ENCODE assay signal across 8 cellular contexts in the genomic region with DNA sequence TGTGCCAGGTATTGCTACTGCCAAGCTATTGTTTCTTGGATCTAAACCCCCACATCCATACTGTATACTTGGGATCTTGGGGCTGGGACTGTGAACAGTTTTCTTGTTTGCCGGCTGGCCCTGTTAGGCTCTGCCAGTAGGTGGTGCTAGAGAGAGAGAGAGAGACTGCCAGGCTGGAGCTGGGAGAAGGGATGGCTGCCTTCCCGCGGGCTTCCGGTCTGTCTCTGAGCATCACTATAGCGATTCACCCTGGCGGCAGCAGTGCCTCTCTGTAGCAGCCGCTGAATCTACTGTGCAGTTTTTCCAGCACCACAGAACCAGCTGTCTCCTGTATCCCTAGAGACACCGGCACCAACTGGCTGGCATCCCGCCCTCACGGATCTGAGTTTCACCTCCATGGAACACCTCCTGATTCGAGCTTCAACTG.
A peak's percentile ranks its signal among the peaks of the same experiment; 100 is the strongest.
DNase-seq lines count a peak whose midpoint lies in the region; ATAC-seq and TF ChIP-seq lines count a peak whose summit lies in the region.

No MANE protein-coding gene starts in this region.

- no peaks in the 10 kb centered on the region for H3K27me3 Mint-ChIP-seq in activated T-cell treated with anti-CD3 and anti-CD28 coated beads, Interleukin-2, amount 50 U/mL, for 72 hours (ENCODE audit: low read depth)
- peaks cover 6% of the 10 kb centered on the region for H3K27me3 Mint-ChIP-seq in progenitor cell of endocrine pancreas

- H3K9me3 Mint-ChIP-seq in activated T-cell treated with anti-CD3 and anti-CD28 coated beads, Interleukin-2, amount 50 U/mL, for 72 hours, result no peaks in the 10 kb centered on the region
- no peaks in the 10 kb centered on the region for H3K9me3 Mint-ChIP-seq in progenitor cell of endocrine pancreas (ENCODE audit: low read depth)

- no peaks in the 10 kb centered on the region for H3K4me1 Mint-ChIP-seq in activated T-cell treated with anti-CD3 and anti-CD28 coated beads, Interleukin-2, amount 50 U/mL, for 72 hours (ENCODE audit: low read depth)
- no peaks in the 10 kb centered on the region for H3K4me1 Mint-ChIP-seq in progenitor cell of endocrine pancreas (ENCODE audit: low read depth)

- no peak overlapping the region for H3K4me3 ChIP-seq in AG09309 (ENCODE audit: control insufficient read depth, low read depth, low read length)

- H3K36me3 Mint-ChIP-seq in activated T-cell treated with anti-CD3 and anti-CD28 coated beads, Interleukin-2, amount 50 U/mL, for 72 hours (ENCODE audit: insufficient read depth in 2 of 2), result no peaks in the 10 kb centered on the region
- H3K36me3 Mint-ChIP-seq in progenitor cell of endocrine pancreas (ENCODE audit: insufficient read depth), result no peaks in the 10 kb centered on the region

- DNase-seq in AG09309 (ENCODE audit: low read depth), result peak; percentile 13
- DNase-seq in OCI-M1 (lab: John Stamatoyannopoulos, UW), result peak; percentile 74
- DNase-seq in activated T-cell treated with anti-CD3 and anti-CD28 coated beads, Interleukin-2, amount 50 U/mL, for 72 hours, result peak; percentile 56 to 61
- DNase-seq in germinal center (ENCODE audit: low spot score), result peak; percentile 47
- peak; percentile 37 for DNase-seq in progenitor cell of endocrine pancreas (ENCODE audit: low spot score, unreplicated experiment)
- no peak for DNase-seq in GF-D8 (lab: John Stamatoyannopoulos, UW)

- H3K4me3 Mint-ChIP-seq in activated T-cell treated with anti-CD3 and anti-CD28 coated beads, Interleukin-2, amount 50 U/mL, for 72 hours, result no peak overlapping the region
- no peak overlapping the region for H3K4me3 Mint-ChIP-seq in progenitor cell of endocrine pancreas (ENCODE audit: low read depth)

- no peak overlapping the region for H3K27ac Mint-ChIP-seq in activated T-cell treated with anti-CD3 and anti-CD28 coated beads, Interleukin-2, amount 50 U/mL, for 72 hours
- H3K27ac Mint-ChIP-seq in progenitor cell of endocrine pancreas, result no peak overlapping the region

- ATAC-seq in GM18511 (IDR thresholded peaks at IDR 0.05; ENCODE audit: unreplicated experiment) (peak; percentile 89), HG03469 (IDR thresholded peaks at IDR 0.05; ENCODE audit: unreplicated experiment) (peak; percentile 74)
- ATAC-seq in activated T-cell treated with anti-CD3 and anti-CD28 coated beads, Interleukin-2, amount 50 U/mL, for 72 hours (replicated peaks in 1 of 2), result peak; percentile 59 to 64

- TF ChIP-seq CTCF in AG09309 (IDR thresholded peaks at IDR 0.05; ENCODE audit: control insufficient read depth, insufficient read depth, low read depth, low read length, missing control alignments), result peak; percentile 83
- peak; percentile 71 for TF ChIP-seq CTCF in progenitor cell of endocrine pancreas (IDR thresholded peaks at IDR 0.05; ENCODE audit: unreplicated experiment)
